In genomic region chr16:9630119-9630518, GRCh38 we compare ENCODE assay signal across 8 cellular contexts.
"Had no signal": no experiment of that assay in that cellular context is flagged by ENCODE, and none has a peak within 500 bp of the region (broad histone marks: within the 10 kb centered on the region; RNA-seq: fewer than 3 reads in every experiment).

No MANE protein-coding gene starts in this region.

- ATAC-seq: GM12878 had no signal

- H3K4me3 ChIP-seq: GM12878 had no signal

- FAIRE-seq: G401.6, GM12878, GM12891, GM12892, GM18507, GM19239 had no signal

- DNase-seq: GDM1, GF-D8 had no signal
